In genomic region chr18:9861933-9862332, GRCh38 we compare ENCODE assay signal across 12 cellular contexts. TPM values are rescaled to one million over a fixed set of nuclear protein-coding genes. Genes with fewer than 3 reads are reported as not detected.
DNase-seq lines count a peak whose midpoint lies in the region; ATAC-seq and TF ChIP-seq lines count a peak whose summit lies in the region.
"Had no signal": no experiment of that assay in that cellular context is flagged by ENCODE, and none has a peak within 500 bp of the region (broad histone marks: within the 10 kb centered on the region; RNA-seq: fewer than 3 reads in every experiment).

No MANE protein-coding gene starts in this region.

- H3K4me3 ChIP-seq in GM12864 (ENCODE audit: low read depth, low read length) (no peak overlapping the region), colonic mucosa (no peak overlapping the region)
- H3K4me3 ChIP-seq: BLaER1 treated with 17β-estradiol and CSF1 and Interleukin-3, amounts not matched to agents 10 nM and 100 nM; breast epithelium had no signal

- H3K36me3 Mint-ChIP-seq in activated T-cell treated with anti-CD3 and anti-CD28 coated beads, Interleukin-2, amount 50 U/mL, for 24 hours (ENCODE audit: low read depth) = no peaks in the 10 kb centered on the region
- peaks cover 14 to 23% of the 10 kb centered on the region in 2 donors for H3K36me3 Mint-ChIP-seq in stimulated activated naive B cell treated with anti-CD40 and anti-IgM and Interleukin-4, amounts not matched to agents 10 μg/mL and 1 μg/mL and 100 μg/mL, for 72 hours

- no peaks in the 10 kb centered on the region for H3K36me3 ChIP-seq in colonic mucosa
- H3K36me3 ChIP-seq: breast epithelium had no signal

- H3K27me3 ChIP-seq in colonic mucosa = no peaks in the 10 kb centered on the region
- H3K27me3 ChIP-seq: BLaER1 treated with 17β-estradiol and CSF1 and Interleukin-3, amounts not matched to agents 10 nM and 100 nM; breast epithelium had no signal

- peak; percentile 67 for ATAC-seq in GM18517 (IDR thresholded peaks at IDR 0.05; ENCODE audit: unreplicated experiment)
- peak; percentile 55 for ATAC-seq in HG03064 (IDR thresholded peaks at IDR 0.05; ENCODE audit: low read depth, unreplicated experiment)
- ATAC-seq in esophagus mucosa = no peak
- ATAC-seq in stimulated activated naive B cell treated with anti-CD40 and anti-IgM and Interleukin-4, amounts not matched to agents 10 μg/mL and 1 μg/mL and 100 μg/mL, for 72 hours (replicated peaks) = no peak

- DNase-seq in GM12864 (ENCODE audit: low read depth) (peak; percentile 49), NCI-H187 (lab: John Stamatoyannopoulos, UW) (no peak), colonic mucosa (no peak)
- no peak for DNase-seq in activated T-cell treated with anti-CD3 and anti-CD28 coated beads, Interleukin-2, amount 50 U/mL, for 24 hours
- no peak for DNase-seq in stimulated activated naive B cell treated with anti-CD40 and anti-IgM and Interleukin-4, amounts not matched to agents 10 μg/mL and 1 μg/mL and 100 μg/mL, for 72 hours
- DNase-seq: NCI-H446 treated with DMSO at 0.1 percent for 48 hours, T-helper 9 cell had no signal

- H3K27ac ChIP-seq in colonic mucosa = no peak overlapping the region
- H3K27ac ChIP-seq: BLaER1 treated with 17β-estradiol and CSF1 and Interleukin-3, amounts not matched to agents 10 nM and 100 nM; breast epithelium had no signal

- H3K9me3 Mint-ChIP-seq in activated T-cell treated with anti-CD3 and anti-CD28 coated beads, Interleukin-2, amount 50 U/mL, for 24 hours = peaks cover 14% of the 10 kb centered on the region
- H3K9me3 Mint-ChIP-seq in stimulated activated naive B cell treated with anti-CD40 and anti-IgM and Interleukin-4, amounts not matched to agents 10 μg/mL and 1 μg/mL and 100 μg/mL, for 72 hours = peaks cover 16 to 17% of the 10 kb centered on the region in 2 donors

- H3K27ac Mint-ChIP-seq in activated T-cell treated with anti-CD3 and anti-CD28 coated beads, Interleukin-2, amount 50 U/mL, for 24 hours = peak overlapping the region; percentile 69
- H3K27ac Mint-ChIP-seq in stimulated activated naive B cell treated with anti-CD40 and anti-IgM and Interleukin-4, amounts not matched to agents 10 μg/mL and 1 μg/mL and 100 μg/mL, for 72 hours = no peak overlapping the region

- no peaks in the 10 kb centered on the region for H3K9me3 ChIP-seq in colonic mucosa

- peaks cover 33% of the 10 kb centered on the region for H3K27me3 Mint-ChIP-seq in activated T-cell treated with anti-CD3 and anti-CD28 coated beads, Interleukin-2, amount 50 U/mL, for 24 hours
- H3K27me3 Mint-ChIP-seq in stimulated activated naive B cell treated with anti-CD40 and anti-IgM and Interleukin-4, amounts not matched to agents 10 μg/mL and 1 μg/mL and 100 μg/mL, for 72 hours = peaks cover 7 to 16% of the 10 kb centered on the region in 2 donors

- intact Hi-C loops in colonic mucosa (cut with DNase I) = no loop called here

- no peaks in the 10 kb centered on the region for H3K4me1 ChIP-seq in colonic mucosa

- TF ChIP-seq CTCF in GM12864 (IDR thresholded peaks at IDR 0.05; ENCODE audit: low read depth, low read length, missing control alignments) = no peak
- TF ChIP-seq CTCF in colonic mucosa (IDR thresholded peaks at IDR 0.05) = no peak

- no peak overlapping the region for H3K4me3 Mint-ChIP-seq in activated T-cell treated with anti-CD3 and anti-CD28 coated beads, Interleukin-2, amount 50 U/mL, for 24 hours
- no peak overlapping the region for H3K4me3 Mint-ChIP-seq in stimulated activated naive B cell treated with anti-CD40 and anti-IgM and Interleukin-4, amounts not matched to agents 10 μg/mL and 1 μg/mL and 100 μg/mL, for 72 hours

- no peak overlapping the region for H3K9ac ChIP-seq in colonic mucosa (ENCODE audit: low read depth in 2 of 2, low read length in 2 of 2)
- H3K9ac ChIP-seq: BLaER1 treated with 17β-estradiol and CSF1 and Interleukin-3, amounts not matched to agents 10 nM and 100 nM had no signal

- peaks cover 18% of the 10 kb centered on the region for H3K4me1 Mint-ChIP-seq in activated T-cell treated with anti-CD3 and anti-CD28 coated beads, Interleukin-2, amount 50 U/mL, for 24 hours (ENCODE audit: low read depth)
- H3K4me1 Mint-ChIP-seq in stimulated activated naive B cell treated with anti-CD40 and anti-IgM and Interleukin-4, amounts not matched to agents 10 μg/mL and 1 μg/mL and 100 μg/mL, for 72 hours = peaks cover 3 to 4% of the 10 kb centered on the region in 2 donors

RNA-seq across cellular contexts. Expression of gene TXNDC2, which starts 23.8 kb away (rescaled TPM):
- total RNA-seq in esophagus mucosa (not detected), colonic mucosa (not detected)

RNA-seq across cellular contexts. Expression of gene VAPA, which starts 51.9 kb away (rescaled TPM):
- 232 TPM for total RNA-seq in esophagus mucosa
- total RNA-seq in colonic mucosa = 100 to 1,000 TPM; 224 to 295 TPM

Comparison
In these comparisons a context has a peak if more than half of its experiments do, and no peak if none do; other contexts are left out.
1. ATAC-seq: peak in GM18517 (single experiment) and HG03064 (single experiment); none in esophagus mucosa (single experiment) and stimulated activated naive B cell treated with anti-CD40 and anti-IgM and Interleukin-4, amounts not matched to agents 10 μg/mL and 1 μg/mL and 100 μg/mL, for 72 hours (0 of 2).